Comparison of ENCODE assay signal across 1 cellular context in genomic region chr17:75240394-75241142, GRCh38.
TF ChIP-seq lines count a peak whose summit lies in the region.

No MANE protein-coding gene starts in this region.

TF ChIP-seq in K562, 482 proteins besides CTCF, POLR2A, EP300 and RAD21 (continued from another document and continues in another):
- TF ChIP-seq GTF2B (IDR thresholded peaks at IDR 0.05; ENCODE audit: extremely low read depth, insufficient read length) (no peak), ZNF512 (tag; IDR thresholded peaks at IDR 0.05) (no peak), MLLT1 (IDR thresholded peaks at IDR 0.05) (peak in 1 of 2 experiments; percentile 77; a peak in 1 of 4 replicates), FOXK2 (conservative IDR thresholded peaks at IDR 0.05 in 1 of 2, IDR thresholded peaks at IDR 0.05 in 1 of 2; ENCODE audit: low read depth in 2 of 2) (0 out of 4 replicates have a peak, but pooled peaks of 1 of the 2 experiments have one; percentile 8), TSHZ1 (CRISPR knock-in tag; IDR thresholded peaks at IDR 0.05) (no peak), MEIS2 (IDR thresholded peaks at IDR 0.05; ENCODE audit: partially characterized antibody) (no peak), ZNF263 (CRISPR knock-in tag; IDR thresholded peaks at IDR 0.05; ENCODE audit: borderline replicate concordance) (peak; percentile 60; the same call in 1 of the 2 replicates), ZFP91 (CRISPR knock-in tag; IDR thresholded peaks at IDR 0.05) (no peak), CREB3 (tag; conservative IDR thresholded peaks at IDR 0.05; ENCODE audit: low read depth) (0 out of 2 replicates have a peak, but pooled peaks have one; percentile 41), CUX1 (CRISPR knock-in tag; IDR thresholded peaks at IDR 0.05) (no peak), THRAP3 (IDR thresholded peaks at IDR 0.05; ENCODE audit: borderline replicate concordance) (no peak), HMGN3 (IDR thresholded peaks at IDR 0.05; ENCODE audit: borderline replicate concordance, extremely low read depth, insufficient read length, low read depth, low read length) (peak; percentile 23), CBX1 (IDR thresholded peaks at IDR 0.05; ENCODE audit: low read depth) (0 out of 2 replicates have a peak, but pooled peaks have one; percentile 36), GABPA (tag; conservative IDR thresholded peaks at IDR 0.05; ENCODE audit: low read depth) (no peak), NCOR1 (IDR thresholded peaks at IDR 0.05) (no peak), ELF1 (tag; IDR thresholded peaks at IDR 0.05) (no peak), ZNF431 (CRISPR knock-in tag; IDR thresholded peaks at IDR 0.05) (peak; percentile 38; the same call in 1 of the 2 replicates), ZBTB7A (IDR thresholded peaks at IDR 0.05; ENCODE audit: borderline replicate concordance, control insufficient read depth, low read depth, low read length) (peak; percentile 93), SRSF1 (IDR thresholded peaks at IDR 0.05; ENCODE audit: low read depth, low read length) (no peak), TRIM25 (IDR thresholded peaks at IDR 0.05; ENCODE audit: borderline replicate concordance) (no peak), ZNF436 (CRISPR knock-in tag; IDR thresholded peaks at IDR 0.05) (no peak), NR2C1 (IDR thresholded peaks at IDR 0.05) (no peak), NR2C1 (tag; IDR thresholded peaks at IDR 0.05) (no peak), IRF9 (tag; IDR thresholded peaks at IDR 0.05) (no peak), OTX1 (CRISPR knock-in tag; IDR thresholded peaks at IDR 0.05) (no peak), ZNF143 (CRISPR knock-in tag; IDR thresholded peaks at IDR 0.05) (no peak), KAT7 (CRISPR knock-in tag; IDR thresholded peaks at IDR 0.05; ENCODE audit: borderline replicate concordance) (no peak), ATF4 (CRISPR knock-in tag; IDR thresholded peaks at IDR 0.05) (no peak), ILK (tag; IDR thresholded peaks at IDR 0.05; ENCODE audit: borderline replicate concordance, low read depth) (no peak), STAT5A (IDR thresholded peaks at IDR 0.05; ENCODE audit: borderline replicate concordance, low read length) (no peak), KDM2B (CRISPR knock-in tag; IDR thresholded peaks at IDR 0.05) (no peak)
